Comparison of ENCODE assay signal across 21 cellular contexts in genomic region chr22:26786398-26786797, GRCh38.
"Had no signal": no experiment of that assay in that cellular context is flagged by ENCODE, and none has a peak within 500 bp of the region (broad histone marks: within the 10 kb centered on the region; RNA-seq: fewer than 3 reads in every experiment).

No MANE protein-coding gene starts in this region.

- H3K79me2 ChIP-seq: hepatocyte had no signal

- H3K4me1 ChIP-seq: gastroesophageal sphincter, right atrium auricular region, testis, transverse colon had no signal

- H3K27me3 Mint-ChIP-seq: natural killer cell treated with Interleukin-12 subunit alpha and Interleukin-12 subunit beta and Interleukin-15 and Interleukin-18, amount 100 ng/mL, for 72 hours had no signal

- H3K27ac ChIP-seq: gastroesophageal sphincter, hepatocyte, right atrium auricular region, testis, transverse colon had no signal

- H3K36me3 ChIP-seq: transverse colon had no signal

- H2AFZ ChIP-seq: hepatocyte had no signal

- H3K27ac Mint-ChIP-seq: activated naive CD4-positive, alpha-beta T cell treated with anti-CD3 and anti-CD28 coated beads for 36 hours; T-helper 2 cell treated with Interferon-gamma antibody and Interleukin-4, amounts not matched to agents 5 μg/mL and 100 μg/mL, for 36 hours had no signal

- H3K9me3 Mint-ChIP-seq: activated naive CD4-positive, alpha-beta T cell treated with anti-CD3 and anti-CD28 coated beads for 36 hours; natural killer cell treated with Interleukin-12 subunit alpha and Interleukin-12 subunit beta and Interleukin-15 and Interleukin-18, amount 100 ng/mL, for 72 hours; T-helper 2 cell treated with Interferon-gamma antibody and Interleukin-4, amounts not matched to agents 5 μg/mL and 100 μg/mL, for 36 hours had no signal

- DNase-seq: activated CD4-positive, alpha-beta T cell treated with anti-CD3 and anti-CD28 coated beads for 48 hours; activated CD4-positive, alpha-beta T cell treated with anti-CD3 and anti-CD28 coated beads, Interleukin-2, amount 50 U/mL, for 48 hours; activated CD8-positive, alpha-beta memory T cell treated with anti-CD3 and anti-CD28 coated beads for 24 hours; activated effector memory CD4-positive, alpha-beta T cell treated with Interleukin-2 at 50 U/mL for 16 hours; activated naive CD4-positive, alpha-beta T cell treated with anti-CD3 and anti-CD28 coated beads for 36 hours; amygdala; central memory CD4-positive, alpha-beta T cell; islet precursor cell; left ventricle myocardium superior; mucosa of descending colon; stimulated activated CD4-positive, alpha-beta T cell treated with anti-CD3 and anti-CD28 coated beads, Interleukin-15, amount 100 ng/mL, for 24 hours; stimulated activated CD4-positive, alpha-beta T cell treated with anti-CD3 and anti-CD28 coated beads, Interleukin-2, amount 100 ng/mL, for 24 hours; stimulated activated naive CD8-positive, alpha-beta T cell treated with anti-CD3 and anti-CD28 coated beads, Interleukin-15, Interleukin-2, amounts not matched to agents 100 U/mL and 50 U/mL, for 24 hours; testis; transverse colon had no signal

- H3K4me3 Mint-ChIP-seq: activated naive CD4-positive, alpha-beta T cell treated with anti-CD3 and anti-CD28 coated beads for 36 hours; natural killer cell treated with Interleukin-12 subunit alpha and Interleukin-12 subunit beta and Interleukin-15 and Interleukin-18, amount 100 ng/mL, for 72 hours; T-helper 2 cell treated with Interferon-gamma antibody and Interleukin-4, amounts not matched to agents 5 μg/mL and 100 μg/mL, for 36 hours had no signal

- H3K4me3 ChIP-seq: gastroesophageal sphincter, hepatocyte, mucosa of descending colon, right atrium auricular region, testis, transverse colon had no signal

- H3K4me2 ChIP-seq: hepatocyte had no signal

- ATAC-seq: activated CD4-positive, CD25-positive, alpha-beta regulatory T cell treated with anti-CD3 and anti-CD28 coated beads, Interleukin-2, amount 50 U/mL, for 24 hours; gastroesophageal sphincter; left ventricle myocardium superior; mucosa of descending colon; natural killer cell treated with Interleukin-12 subunit alpha and Interleukin-12 subunit beta and Interleukin-15 and Interleukin-18, amount 100 ng/mL, for 72 hours; stimulated activated naive CD8-positive, alpha-beta T cell treated with anti-CD3 and anti-CD28 coated beads, Interleukin-15, Interleukin-2, amounts not matched to agents 100 U/mL and 50 U/mL, for 24 hours had no signal

- H3K9me3 ChIP-seq: gastroesophageal sphincter, mucosa of descending colon, right atrium auricular region, testis, transverse colon had no signal

- H3K27me3 ChIP-seq: gastroesophageal sphincter, hepatocyte, right atrium auricular region, testis, transverse colon had no signal
